In genomic region chr7:130070900-130071622, GRCh38 we compare ENCODE assay signal across 8 cellular contexts. TPM values are rescaled to one million over a fixed set of nuclear protein-coding genes. Genes with fewer than 3 reads are reported as not detected.
DNase-seq lines count a peak whose midpoint lies in the region; ATAC-seq and TF ChIP-seq lines count a peak whose summit lies in the region.

No MANE protein-coding gene starts in this region.

- TF ChIP-seq CTCF in C4-2B (conservative IDR thresholded peaks at IDR 0.05): no peak
- TF ChIP-seq CTCF in PC-3 (conservative IDR thresholded peaks at IDR 0.05; ENCODE audit: low read depth, low read length): no peak

- H3F3A ChIP-seq in PC-3 (ENCODE audit: low read length, unreplicated experiment): no peaks in the 10 kb centered on the region

- TSS peak; percentile 47 for BruUV-seq in PC-3 (replicated peaks; lab: Mats Ljungman, UMichigan)

- DNase-seq in PC-3 (no peak), NK-92 (lab: John Stamatoyannopoulos, UW; ENCODE audit: unreplicated experiment) (no peak), mucosa of gallbladder (ENCODE audit: low spot score) (no peak)

- ATAC-seq in GM21619 (IDR thresholded peaks at IDR 0.05; ENCODE audit: unreplicated experiment) (peak; percentile 1), PC-3 (0 out of 2 replicates have a peak, but pooled peaks have one; percentile 5), GM18909 (IDR thresholded peaks at IDR 0.05; ENCODE audit: poor library complexity, unreplicated experiment) (no peak)

- H2AFZ ChIP-seq in PC-3 (ENCODE audit: low read length): peak overlapping the region; percentile 65

- H3K36me3 ChIP-seq in PC-3 (ENCODE audit: low read depth, low read length) (no peaks in the 10 kb centered on the region; the same call in 1 of the 2 replicates), ectodermal cell (ENCODE audit: control insufficient read depth, insufficient read depth, low read length) (no peaks in the 10 kb centered on the region), muscle layer of colon (ENCODE audit: insufficient read depth, low read length) (no peaks in the 10 kb centered on the region)

- no peaks in the 10 kb centered on the region for H3K9me2 ChIP-seq in PC-3 (replicated peaks; ENCODE audit: low read length)

- intact Hi-C loops in PC-3 (cut with micrococcal nuclease): loop anchor here (5.0 to 10.0 kb wide), 3 partner anchors 81 to 354 kb away; no protein-coding TSS in a partner anchor

- CTCF ChIA-PET in PC-3 (lab: Charles Lee): interaction anchor here (0.6 kb wide), 2 partner anchors 24 to 246 kb away, joined by 3 read pairs; no protein-coding TSS in a partner anchor

- peak overlapping the region; percentile 88 for H3K4me2 ChIP-seq in PC-3 (ENCODE audit: low read length)

- H3K27me3 ChIP-seq in PC-3 (ENCODE audit: low read length): no peaks in the 10 kb centered on the region
- no peaks in the 10 kb centered on the region for H3K27me3 ChIP-seq in ectodermal cell (ENCODE audit: control insufficient read depth, insufficient read depth, low read length, poor library complexity, severe bottlenecking)
- no peaks in the 10 kb centered on the region for H3K27me3 ChIP-seq in muscle layer of colon (ENCODE audit: control insufficient read depth in 1 of 2, insufficient read depth in 2 of 2, low read length in 2 of 2)

- H3K27ac ChIP-seq in C4-2B (peak overlapping the region; percentile 75), PC-3 (ENCODE audit: low read length) (no peak overlapping the region), ectodermal cell (ENCODE audit: insufficient read depth, low read depth, low read length, poor library complexity, severe bottlenecking) (no peak overlapping the region), muscle layer of colon (ENCODE audit: low read depth, low read length) (peak overlapping the region; percentile 69)

- peaks cover 54% of the 10 kb centered on the region for H3K79me2 ChIP-seq in PC-3 (ENCODE audit: low read length)

- H3K4me3 ChIP-seq in PC-3 (ENCODE audit: low read length) (peak overlapping the region; percentile 89), ectodermal cell (ENCODE audit: insufficient read depth, low read depth, low read length) (peak overlapping the region; percentile 89), muscle layer of colon (ENCODE audit: low read depth in 1 of 2, low read length in 2 of 2) (peak overlapping the region; percentile 70 to 96)

- H3K9me3 ChIP-seq in PC-3 (ENCODE audit: low read length) (no peaks in the 10 kb centered on the region), ectodermal cell (ENCODE audit: control insufficient read depth, low read length) (no peaks in the 10 kb centered on the region), muscle layer of colon (ENCODE audit: low read length) (no peaks in the 10 kb centered on the region)

- peak overlapping the region; percentile 60 for H3K9ac ChIP-seq in PC-3 (ENCODE audit: low read length)
- H3K9ac ChIP-seq in muscle layer of colon (ENCODE audit: low read length): peak overlapping the region; percentile 90

- POLR2A ChIA-PET in PC-3 (lab: Charles Lee; ENCODE audit: unreplicated experiment): interaction anchor here (0.6 kb wide), 1 partner anchor 135 kb away, joined by 4 read pairs; no protein-coding TSS in a partner anchor

- H3K4me1 ChIP-seq in PC-3 (ENCODE audit: insufficient read depth, low read length) (peaks cover 25% of the 10 kb centered on the region), ectodermal cell (ENCODE audit: control insufficient read depth, insufficient read depth, low read length) (peaks cover 9% of the 10 kb centered on the region), muscle layer of colon (ENCODE audit: insufficient read depth, low read length) (peaks cover 22% of the 10 kb centered on the region)

- H4K20me1 ChIP-seq in PC-3 (ENCODE audit: low read length): 0 out of 2 replicates have a peak, but pooled peaks cover 5% of the 10 kb centered on the region

- 0 to 2% methylated on average over 10 of the region's 10 CpGs for WGBS in ectodermal cell, 2 experiments

RNA-seq across cellular contexts. Expression of gene KLHDC10, which starts 0.7 kb away (rescaled TPM):
- 13.2 and 21.6 TPM in 2 replicates for total RNA-seq in PC-3 (2014; rRNA removed)
- polyA plus RNA-seq in ectodermal cell (2013, experiment 1 of 4): 21.1 TPM
- polyA plus RNA-seq in ectodermal cell (2013, experiment 2 of 4): 19.5 TPM
- 16.7 TPM for polyA plus RNA-seq in ectodermal cell (2013, experiment 3 of 4)
- 19.4 TPM for polyA plus RNA-seq in ectodermal cell (2013, experiment 4 of 4)
- 36.3 TPM for total RNA-seq in mucosa of gallbladder

RNA-seq across cellular contexts. Expression of gene ZC3HC1, which starts 19.9 kb away (rescaled TPM):
- total RNA-seq in PC-3 (2014; rRNA removed): 12.8 and 17.9 TPM in 2 replicates
- 41.5 TPM for polyA plus RNA-seq in ectodermal cell (2013, experiment 1 of 4)
- polyA plus RNA-seq in ectodermal cell (2013, experiment 2 of 4): 43.3 TPM
- polyA plus RNA-seq in ectodermal cell (2013, experiment 3 of 4): 36.0 TPM
- 40.0 TPM for polyA plus RNA-seq in ectodermal cell (2013, experiment 4 of 4)
- 11.7 TPM for total RNA-seq in mucosa of gallbladder

Comparison
In these comparisons a context has a peak if more than half of its experiments do, and no peak if none do; other contexts are left out.
1. H3K27ac ChIP-seq: peak in C4-2B (single experiment) and muscle layer of colon (single experiment); none in PC-3 (single experiment) and ectodermal cell (single experiment).
2. Peak in every context shown above with its lines, with median percentiles within 50 percentile points of each other: H3K4me3 ChIP-seq.